In the genomic region with DNA sequence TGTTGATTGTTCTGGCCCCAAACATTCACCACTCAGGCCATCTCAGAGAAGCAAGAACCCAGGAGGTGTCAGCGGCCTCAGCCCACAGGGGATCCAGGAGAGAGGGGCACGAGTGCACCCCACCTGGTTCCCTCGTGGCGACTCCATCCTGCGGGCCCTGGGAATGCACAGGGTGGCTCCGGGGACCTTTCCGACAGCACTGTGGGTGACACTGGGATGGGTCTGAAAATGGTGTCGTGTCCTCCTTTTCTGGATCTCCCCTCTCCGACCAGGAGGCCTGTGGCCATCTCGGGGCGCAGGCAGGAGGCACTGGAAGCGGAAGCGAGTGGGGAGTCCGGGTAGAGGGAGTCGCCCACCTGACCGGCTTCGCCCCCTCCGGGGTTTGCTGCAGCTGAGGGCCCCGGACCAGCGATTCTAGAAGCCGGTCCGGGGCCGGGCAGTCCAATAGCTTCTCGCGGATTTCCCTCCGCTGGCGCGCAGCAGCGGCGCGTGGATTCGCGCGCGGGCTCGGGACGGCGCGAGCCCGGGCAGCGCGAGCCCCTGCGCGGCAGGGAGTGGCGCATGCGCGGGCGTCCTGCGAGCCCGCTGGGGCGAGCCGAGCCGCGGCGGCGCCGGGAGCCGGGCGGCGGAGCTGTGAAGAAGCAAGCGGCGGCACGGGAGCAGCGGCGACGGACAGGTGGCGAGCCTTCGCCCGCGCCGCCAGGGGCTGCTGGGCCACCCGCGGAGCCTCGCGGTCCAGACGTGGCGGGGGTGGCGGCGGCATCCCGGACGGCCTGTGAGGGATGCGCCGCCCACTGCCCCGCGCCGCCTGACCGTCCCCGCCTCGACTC, we compare ENCODE assay signal across 8 cellular contexts. TPM values are rescaled to one million over a fixed set of nuclear protein-coding genes. Genes with fewer than 3 reads are reported as not detected.
A peak's percentile ranks its signal among the peaks of the same experiment; 100 is the strongest.
DNase-seq lines count a peak whose midpoint lies in the region; TF ChIP-seq lines count a peak whose summit lies in the region.

DOCK3 (plus strand) TSS at position 579 of the 830 bp plus-strand sequence. CDS start 337 bp downstream, outside the sequence.

- TF ChIP-seq POLR2A in lower leg skin (IDR thresholded peaks at IDR 0.05), result no peak

- no peaks in the 10 kb centered on the region for H3K9me3 Mint-ChIP-seq in dendritic cell treated with granulocyte-macrophage colony-stimulating factor and Interleukin-4, amounts not matched to agents 40 ng/mL and 50 ng/mL, for 4 days

- peak within 1 kb of the TSS; percentile 26 for H3K4me3 ChIP-seq in lower leg skin (ENCODE audit: low read depth, poor library complexity, severe bottlenecking)

- no peak within 1 kb of the TSS for H3K27ac Mint-ChIP-seq in dendritic cell treated with granulocyte-macrophage colony-stimulating factor and Interleukin-4, amounts not matched to agents 40 ng/mL and 50 ng/mL, for 4 days

- intact Hi-C loops in dendritic cell treated with granulocyte-macrophage colony-stimulating factor and Interleukin-4, amounts not matched to agents 40 ng/mL and 50 ng/mL, for 4 days (cut with micrococcal nuclease), result no loop called here
- intact Hi-C loops in lower leg skin (cut with DNase I; ENCODE audit: low total_unique reads), result no loop called here

- TF ChIP-seq CTCF in lower leg skin (IDR thresholded peaks at IDR 0.05), result no peak

- DNase-seq in NCI-H1417 (lab: John Stamatoyannopoulos, UW) (peak; percentile 59 to 80 (median 71)), NCI-H1417 treated with DMSO at 0.1 percent for 48 hours (lab: John Stamatoyannopoulos, UW) (no peak), M059J (ENCODE audit: low read depth) (peak; percentile 55), lower leg skin (ENCODE audit: low spot score in 2 of 2) (peak in 1 of 2 donors; percentile 87), OCI-M2 (lab: John Stamatoyannopoulos, UW; ENCODE audit: unreplicated experiment) (no peak)
- DNase-seq in activated CD4-positive, alpha-beta T cell treated with anti-CD3 and anti-CD28 coated beads, Interleukin-2, amount 50 U/mL, for 1 hour, result peak; percentile 57
- DNase-seq in stimulated activated CD4-positive, alpha-beta T cell treated with anti-CD3 and anti-CD28 coated beads, TNF-alpha, amount 100 ng/mL, for 24 hours (ENCODE audit: low read depth in 3 of 3), result peak in 2 of 3 experiments; percentile 40 to 59

- H3K4me1 Mint-ChIP-seq in dendritic cell treated with granulocyte-macrophage colony-stimulating factor and Interleukin-4, amounts not matched to agents 40 ng/mL and 50 ng/mL, for 4 days (ENCODE audit: low read depth), result peaks cover 9% of the 10 kb centered on the region

- H3K36me3 Mint-ChIP-seq in dendritic cell treated with granulocyte-macrophage colony-stimulating factor and Interleukin-4, amounts not matched to agents 40 ng/mL and 50 ng/mL, for 4 days (ENCODE audit: low read depth), result no peaks in the 10 kb centered on the region

- H3K4me3 Mint-ChIP-seq in dendritic cell treated with granulocyte-macrophage colony-stimulating factor and Interleukin-4, amounts not matched to agents 40 ng/mL and 50 ng/mL, for 4 days, result peak within 1 kb of the TSS; percentile 23

- 12 to 17% methylated on average over 21 to 26 of the region's 89 CpGs for WGBS in lower leg skin, 2 donors

- H3K27me3 Mint-ChIP-seq in dendritic cell treated with granulocyte-macrophage colony-stimulating factor and Interleukin-4, amounts not matched to agents 40 ng/mL and 50 ng/mL, for 4 days, result peaks cover 72% of the 10 kb centered on the region

RNA-seq across cellular contexts. Expression of gene DOCK3, which starts in this region (rescaled TPM):
- 0.52 and 1.0 TPM in 2 replicates for total RNA-seq in M059J (2014; rRNA removed; shearing (Covaris generic))
- total RNA-seq in lower leg skin, result 1 to 10 TPM; 2.0 to 4.5 (median 3.0) TPM

Comparison
In these comparisons a context has a peak if more than half of its experiments do, and no peak if none do; other contexts are left out.
1. DNase-seq: peak in NCI-H1417 (3 of 3), M059J (single experiment), activated CD4-positive, alpha-beta T cell treated with anti-CD3 and anti-CD28 coated beads, Interleukin-2, amount 50 U/mL, for 1 hour (single experiment) and stimulated activated CD4-positive, alpha-beta T cell treated with anti-CD3 and anti-CD28 coated beads, TNF-alpha, amount 100 ng/mL, for 24 hours (2 of 3); none in NCI-H1417 treated with DMSO at 0.1 percent for 48 hours (single experiment) and OCI-M2 (single experiment).